In the genomic region with DNA sequence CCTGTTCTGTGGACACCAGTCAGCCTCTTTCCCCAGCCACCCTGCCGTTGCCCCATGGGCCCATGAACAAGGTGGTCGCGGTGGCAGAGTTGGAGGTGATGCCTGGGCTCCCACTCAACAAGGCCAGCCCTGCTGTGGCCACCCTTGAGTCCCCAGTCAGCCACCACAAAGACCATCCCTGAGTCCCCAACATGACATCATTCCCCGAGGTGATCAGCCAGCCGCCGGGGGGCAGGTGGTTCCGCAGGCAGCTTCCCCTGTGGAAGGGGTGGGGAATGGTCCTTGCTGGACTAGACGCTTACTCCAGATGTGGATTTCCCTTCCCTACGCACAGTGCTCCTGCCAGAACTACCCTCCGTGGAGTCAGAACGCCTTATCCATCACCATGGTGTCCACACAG, we compare ENCODE assay signal across 2 cellular contexts.
TF ChIP-seq lines count a peak whose summit lies in the region.

No MANE protein-coding gene starts in this region.

TF ChIP-seq in H1, 55 proteins besides CTCF, POLR2A, EP300 and RAD21:
- TF ChIP-seq RXRA (IDR thresholded peaks at IDR 0.05; ENCODE audit: insufficient read depth, low read depth, low read length) (no peak), YY1 (IDR thresholded peaks at IDR 0.05; ENCODE audit: low read depth, low read length) (no peak), NRF1 (IDR thresholded peaks at IDR 0.05; ENCODE audit: low read depth, low read length) (no peak), GABPA (IDR thresholded peaks at IDR 0.05; ENCODE audit: borderline replicate concordance, insufficient read depth, low read length) (no peak)

TF ChIP-seq in GM23338, 12 proteins besides CTCF, POLR2A, EP300 and RAD21:
- no peak for TF ChIP-seq ZNF114 (CRISPR knock-in tag; IDR thresholded peaks at IDR 0.05)
- TF ChIP-seq, protein P1, sequence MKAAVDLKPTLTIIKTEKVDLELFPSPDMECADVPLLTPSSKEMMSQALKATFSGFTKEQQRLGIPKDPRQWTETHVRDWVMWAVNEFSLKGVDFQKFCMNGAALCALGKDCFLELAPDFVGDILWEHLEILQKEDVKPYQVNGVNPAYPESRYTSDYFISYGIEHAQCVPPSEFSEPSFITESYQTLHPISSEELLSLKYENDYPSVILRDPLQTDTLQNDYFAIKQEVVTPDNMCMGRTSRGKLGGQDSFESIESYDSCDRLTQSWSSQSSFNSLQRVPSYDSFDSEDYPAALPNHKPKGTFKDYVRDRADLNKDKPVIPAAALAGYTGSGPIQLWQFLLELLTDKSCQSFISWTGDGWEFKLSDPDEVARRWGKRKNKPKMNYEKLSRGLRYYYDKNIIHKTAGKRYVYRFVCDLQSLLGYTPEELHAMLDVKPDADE (IDR thresholded peaks at IDR 0.05), result no peak
- TF ChIP-seq CREB1 (CRISPR knock-in tag; IDR thresholded peaks at IDR 0.05; ENCODE audit: low read depth), result no peak
- no peak for TF ChIP-seq ZNF331 (CRISPR knock-in tag; IDR thresholded peaks at IDR 0.05; ENCODE audit: low read depth)
- no peak for TF ChIP-seq JUNB (IDR thresholded peaks at IDR 0.05; ENCODE audit: unreplicated experiment)
- no peak for TF ChIP-seq NANOG (IDR thresholded peaks at IDR 0.05; ENCODE audit: borderline replicate concordance)
- TF ChIP-seq POLR2AphosphoS5 (IDR thresholded peaks at IDR 0.05; ENCODE audit: low read depth), result no peak
- TF ChIP-seq, protein P2, sequence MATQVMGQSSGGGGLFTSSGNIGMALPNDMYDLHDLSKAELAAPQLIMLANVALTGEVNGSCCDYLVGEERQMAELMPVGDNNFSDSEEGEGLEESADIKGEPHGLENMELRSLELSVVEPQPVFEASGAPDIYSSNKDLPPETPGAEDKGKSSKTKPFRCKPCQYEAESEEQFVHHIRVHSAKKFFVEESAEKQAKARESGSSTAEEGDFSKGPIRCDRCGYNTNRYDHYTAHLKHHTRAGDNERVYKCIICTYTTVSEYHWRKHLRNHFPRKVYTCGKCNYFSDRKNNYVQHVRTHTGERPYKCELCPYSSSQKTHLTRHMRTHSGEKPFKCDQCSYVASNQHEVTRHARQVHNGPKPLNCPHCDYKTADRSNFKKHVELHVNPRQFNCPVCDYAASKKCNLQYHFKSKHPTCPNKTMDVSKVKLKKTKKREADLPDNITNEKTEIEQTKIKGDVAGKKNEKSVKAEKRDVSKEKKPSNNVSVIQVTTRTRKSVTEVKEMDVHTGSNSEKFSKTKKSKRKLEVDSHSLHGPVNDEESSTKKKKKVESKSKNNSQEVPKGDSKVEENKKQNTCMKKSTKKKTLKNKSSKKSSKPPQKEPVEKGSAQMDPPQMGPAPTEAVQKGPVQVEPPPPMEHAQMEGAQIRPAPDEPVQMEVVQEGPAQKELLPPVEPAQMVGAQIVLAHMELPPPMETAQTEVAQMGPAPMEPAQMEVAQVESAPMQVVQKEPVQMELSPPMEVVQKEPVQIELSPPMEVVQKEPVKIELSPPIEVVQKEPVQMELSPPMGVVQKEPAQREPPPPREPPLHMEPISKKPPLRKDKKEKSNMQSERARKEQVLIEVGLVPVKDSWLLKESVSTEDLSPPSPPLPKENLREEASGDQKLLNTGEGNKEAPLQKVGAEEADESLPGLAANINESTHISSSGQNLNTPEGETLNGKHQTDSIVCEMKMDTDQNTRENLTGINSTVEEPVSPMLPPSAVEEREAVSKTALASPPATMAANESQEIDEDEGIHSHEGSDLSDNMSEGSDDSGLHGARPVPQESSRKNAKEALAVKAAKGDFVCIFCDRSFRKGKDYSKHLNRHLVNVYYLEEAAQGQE (IDR thresholded peaks at IDR 0.05; ENCODE audit: unreplicated experiment), result no peak
- TF ChIP-seq EZH2 (IDR thresholded peaks at IDR 0.05; ENCODE audit: low read depth, unreplicated experiment), result no peak
- no peak for TF ChIP-seq EZH2phosphoT487 (IDR thresholded peaks at IDR 0.05; ENCODE audit: unreplicated experiment)
- no peak for TF ChIP-seq STAT1 (IDR thresholded peaks at IDR 0.05; ENCODE audit: unreplicated experiment)
- TF ChIP-seq, protein P3, sequence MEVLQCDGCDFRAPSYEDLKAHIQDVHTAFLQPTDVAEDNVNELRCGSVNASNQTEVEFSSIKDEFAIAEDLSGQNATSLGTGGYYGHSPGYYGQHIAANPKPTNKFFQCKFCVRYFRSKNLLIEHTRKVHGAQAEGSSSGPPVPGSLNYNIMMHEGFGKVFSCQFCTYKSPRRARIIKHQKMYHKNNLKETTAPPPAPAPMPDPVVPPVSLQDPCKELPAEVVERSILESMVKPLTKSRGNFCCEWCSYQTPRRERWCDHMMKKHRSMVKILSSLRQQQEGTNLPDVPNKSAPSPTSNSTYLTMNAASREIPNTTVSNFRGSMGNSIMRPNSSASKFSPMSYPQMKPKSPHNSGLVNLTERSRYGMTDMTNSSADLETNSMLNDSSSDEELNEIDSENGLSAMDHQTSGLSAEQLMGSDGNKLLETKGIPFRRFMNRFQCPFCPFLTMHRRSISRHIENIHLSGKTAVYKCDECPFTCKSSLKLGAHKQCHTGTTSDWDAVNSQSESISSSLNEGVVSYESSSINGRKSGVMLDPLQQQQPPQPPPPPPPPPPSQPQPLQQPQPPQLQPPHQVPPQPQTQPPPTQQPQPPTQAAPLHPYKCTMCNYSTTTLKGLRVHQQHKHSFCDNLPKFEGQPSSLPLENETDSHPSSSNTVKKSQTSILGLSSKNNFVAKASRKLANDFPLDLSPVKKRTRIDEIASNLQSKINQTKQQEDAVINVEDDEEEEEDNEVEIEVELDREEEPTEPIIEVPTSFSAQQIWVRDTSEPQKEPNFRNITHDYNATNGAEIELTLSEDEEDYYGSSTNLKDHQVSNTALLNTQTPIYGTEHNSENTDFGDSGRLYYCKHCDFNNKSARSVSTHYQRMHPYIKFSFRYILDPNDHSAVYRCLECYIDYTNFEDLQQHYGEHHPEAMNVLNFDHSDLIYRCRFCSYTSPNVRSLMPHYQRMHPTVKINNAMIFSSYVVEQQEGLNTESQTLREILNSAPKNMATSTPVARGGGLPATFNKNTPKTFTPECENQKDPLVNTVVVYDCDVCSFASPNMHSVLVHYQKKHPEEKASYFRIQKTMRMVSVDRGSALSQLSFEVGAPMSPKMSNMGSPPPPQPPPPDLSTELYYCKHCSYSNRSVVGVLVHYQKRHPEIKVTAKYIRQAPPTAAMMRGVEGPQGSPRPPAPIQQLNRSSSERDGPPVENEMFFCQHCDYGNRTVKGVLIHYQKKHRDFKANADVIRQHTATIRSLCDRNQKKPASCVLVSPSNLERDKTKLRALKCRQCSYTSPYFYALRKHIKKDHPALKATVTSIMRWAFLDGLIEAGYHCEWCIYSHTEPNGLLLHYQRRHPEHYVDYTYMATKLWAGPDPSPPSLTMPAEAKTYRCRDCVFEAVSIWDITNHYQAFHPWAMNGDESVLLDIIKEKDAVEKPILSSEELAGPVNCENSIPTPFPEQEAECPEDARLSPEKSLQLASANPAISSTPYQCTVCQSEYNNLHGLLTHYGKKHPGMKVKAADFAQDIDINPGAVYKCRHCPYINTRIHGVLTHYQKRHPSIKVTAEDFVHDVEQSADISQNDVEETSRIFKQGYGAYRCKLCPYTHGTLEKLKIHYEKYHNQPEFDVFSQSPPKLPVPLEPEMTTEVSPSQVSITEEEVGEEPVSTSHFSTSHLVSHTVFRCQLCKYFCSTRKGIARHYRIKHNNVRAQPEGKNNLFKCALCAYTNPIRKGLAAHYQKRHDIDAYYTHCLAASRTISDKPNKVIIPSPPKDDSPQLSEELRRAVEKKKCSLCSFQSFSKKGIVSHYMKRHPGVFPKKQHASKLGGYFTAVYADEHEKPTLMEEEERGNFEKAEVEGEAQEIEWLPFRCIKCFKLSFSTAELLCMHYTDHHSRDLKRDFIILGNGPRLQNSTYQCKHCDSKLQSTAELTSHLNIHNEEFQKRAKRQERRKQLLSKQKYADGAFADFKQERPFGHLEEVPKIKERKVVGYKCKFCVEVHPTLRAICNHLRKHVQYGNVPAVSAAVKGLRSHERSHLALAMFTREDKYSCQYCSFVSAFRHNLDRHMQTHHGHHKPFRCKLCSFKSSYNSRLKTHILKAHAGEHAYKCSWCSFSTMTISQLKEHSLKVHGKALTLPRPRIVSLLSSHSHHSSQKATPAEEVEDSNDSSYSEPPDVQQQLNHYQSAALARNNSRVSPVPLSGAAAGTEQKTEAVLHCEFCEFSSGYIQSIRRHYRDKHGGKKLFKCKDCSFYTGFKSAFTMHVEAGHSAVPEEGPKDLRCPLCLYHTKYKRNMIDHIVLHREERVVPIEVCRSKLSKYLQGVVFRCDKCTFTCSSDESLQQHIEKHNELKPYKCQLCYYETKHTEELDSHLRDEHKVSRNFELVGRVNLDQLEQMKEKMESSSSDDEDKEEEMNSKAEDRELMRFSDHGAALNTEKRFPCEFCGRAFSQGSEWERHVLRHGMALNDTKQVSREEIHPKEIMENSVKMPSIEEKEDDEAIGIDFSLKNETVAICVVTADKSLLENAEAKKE (CRISPR knock-in tag; IDR thresholded peaks at IDR 0.05), result no peak
